1 cellular context compared by ENCODE assay signal in genomic region chr2:20191714-20192569, GRCh38.
TF ChIP-seq lines count a peak whose summit lies in the region.

No MANE protein-coding gene starts in this region.

TF ChIP-seq in HepG2, 621 proteins besides CTCF, POLR2A, EP300 and RAD21 (continued from another document):
- TF ChIP-seq ZSCAN12 (CRISPR knock-in tag; IDR thresholded peaks at IDR 0.05) (no peak; the same call in 1 of the 2 replicates), ZNF484 (CRISPR knock-in tag; IDR thresholded peaks at IDR 0.05; ENCODE audit: borderline replicate concordance, low read depth) (no peak), NPAS2 (CRISPR knock-in tag; IDR thresholded peaks at IDR 0.05; ENCODE audit: borderline replicate concordance) (no peak), GMEB1 (CRISPR knock-in tag; IDR thresholded peaks at IDR 0.05; ENCODE audit: borderline replicate concordance) (no peak), ZNF17 (CRISPR knock-in tag; IDR thresholded peaks at IDR 0.05) (no peak), HOXA9 (CRISPR knock-in tag; IDR thresholded peaks at IDR 0.05; ENCODE audit: borderline replicate concordance) (no peak), POGK (CRISPR knock-in tag; conservative IDR thresholded peaks at IDR 0.05) (no peak), ZNF329 (CRISPR knock-in tag; IDR thresholded peaks at IDR 0.05; ENCODE audit: low read depth) (no peak), BCL3 (CRISPR knock-in tag; IDR thresholded peaks at IDR 0.05) (peak; percentile 52; the same call in 1 of the 2 replicates), STAT5B (CRISPR knock-in tag; IDR thresholded peaks at IDR 0.05) (no peak), ZFYVE20 (CRISPR knock-in tag; IDR thresholded peaks at IDR 0.05; ENCODE audit: borderline replicate concordance, low read depth) (no peak), TBX3 (IDR thresholded peaks at IDR 0.05; ENCODE audit: borderline replicate concordance) (no peak), ELK4 (CRISPR knock-in tag; IDR thresholded peaks at IDR 0.05; ENCODE audit: borderline replicate concordance) (no peak), ZNF83 (CRISPR knock-in tag; IDR thresholded peaks at IDR 0.05; ENCODE audit: borderline replicate concordance) (no peak), HOXA3 (CRISPR knock-in tag; IDR thresholded peaks at IDR 0.05) (no peak), PCBP1 (IDR thresholded peaks at IDR 0.05; ENCODE audit: borderline replicate concordance, low read depth, low read length) (no peak), MED13 (CRISPR knock-in tag; IDR thresholded peaks at IDR 0.05) (no peak), FIP1L1 (IDR thresholded peaks at IDR 0.05; ENCODE audit: borderline replicate concordance, insufficient read depth, low read depth, low read length) (no peak), AHR (CRISPR knock-in tag; IDR thresholded peaks at IDR 0.05) (no peak), KDM3A (CRISPR knock-in tag; IDR thresholded peaks at IDR 0.05; ENCODE audit: low read depth) (no peak), NFYC (CRISPR knock-in tag; IDR thresholded peaks at IDR 0.05) (no peak), ZNF230 (CRISPR knock-in tag; IDR thresholded peaks at IDR 0.05) (peak; percentile 38; the same call in 1 of the 2 replicates), ZNF713 (CRISPR knock-in tag; IDR thresholded peaks at IDR 0.05) (no peak), ZBTB42 (CRISPR knock-in tag; IDR thresholded peaks at IDR 0.05) (no peak; the same call in 1 of the 2 replicates), ZNF569 (CRISPR knock-in tag; IDR thresholded peaks at IDR 0.05; ENCODE audit: borderline replicate concordance) (no peak), RFX5 (IDR thresholded peaks at IDR 0.05; ENCODE audit: low read depth, low read length) (no peak), ZFP37 (CRISPR knock-in tag; IDR thresholded peaks at IDR 0.05; ENCODE audit: borderline replicate concordance) (no peak), GATAD1 (CRISPR knock-in tag; IDR thresholded peaks at IDR 0.05) (no peak), ZNF766 (CRISPR knock-in tag; IDR thresholded peaks at IDR 0.05; ENCODE audit: borderline replicate concordance) (no peak)
